ENCODE assay signal across 8 cellular contexts in the genomic region with DNA sequence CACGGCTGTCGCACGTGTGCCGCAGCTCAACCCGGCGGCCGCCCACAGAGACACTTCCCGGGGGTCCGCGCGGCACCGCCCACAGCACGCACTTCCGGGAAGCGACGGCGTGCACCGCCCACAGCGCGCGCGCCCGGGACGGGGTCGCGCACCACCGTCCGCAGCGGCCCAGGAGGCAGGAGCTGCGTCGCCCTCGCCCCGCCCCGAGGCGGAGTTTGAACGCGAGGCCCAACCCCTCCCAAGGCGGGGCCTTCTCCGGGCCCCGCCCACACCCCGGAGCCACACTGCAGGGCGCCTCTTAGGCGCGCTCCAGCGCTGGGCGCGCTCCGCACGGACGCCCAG.
DNase-seq lines count a peak whose midpoint lies in the region; ATAC-seq and TF ChIP-seq lines count a peak whose summit lies in the region.
"Not testable (repeated sequence)": the region's sequence is repeated elsewhere in the genome, so short reads cannot be mapped to it uniquely, and the experiment has no call there.

No MANE protein-coding gene starts in this region.

- H4K20me1 ChIP-seq in DOHH2 (ENCODE audit: control insufficient read depth, insufficient read depth, low read depth, low read length); osteoblast (ENCODE audit: insufficient read depth, low read length): not testable (repeated sequence)

- H3K9me2 ChIP-seq in DOHH2 (replicated peaks; ENCODE audit: control insufficient read depth, low read length) = not testable (repeated sequence)

- TF ChIP-seq CTCF in DOHH2 (IDR thresholded peaks at IDR 0.05; ENCODE audit: low read depth, low read length, poor library complexity, severe bottlenecking); ascending aorta (IDR thresholded peaks at IDR 0.05); osteoblast (IDR thresholded peaks at IDR 0.05; ENCODE audit: extremely low read depth, low read depth, low read length): not testable (repeated sequence)

- H3K4me3 ChIP-seq in DOHH2 (ENCODE audit: low read length) (peak overlapping the region; percentile 47; the same call in 1 of the 2 replicates), ascending aorta (peak overlapping the region; percentile 33 to 63), osteoblast (ENCODE audit: insufficient read depth, low read length) (peak overlapping the region; percentile 56)

- H3K27me3 ChIP-seq in DOHH2 (ENCODE audit: control insufficient read depth, low read length); ascending aorta; osteoblast (ENCODE audit: insufficient read depth, low read length): not testable (repeated sequence)

- H3K36me3 ChIP-seq in DOHH2 (ENCODE audit: control insufficient read depth, low read length); ascending aorta; osteoblast (ENCODE audit: insufficient read depth, low read length): not testable (repeated sequence)

- not testable (repeated sequence) for H3F3A ChIP-seq in DOHH2 (ENCODE audit: control insufficient read depth, insufficient read depth)

- not testable (repeated sequence) for H3K9me3 ChIP-seq in DOHH2 (ENCODE audit: control insufficient read depth, insufficient read depth, low read length); ascending aorta; osteoblast (ENCODE audit: low read depth, low read length)

- peak; percentile 79 for ATAC-seq in GM21786 (IDR thresholded peaks at IDR 0.05; ENCODE audit: unreplicated experiment)
- peak; percentile 96 for ATAC-seq in HG03565 (IDR thresholded peaks at IDR 0.05; ENCODE audit: unreplicated experiment)

- not testable (repeated sequence) for H3K27ac ChIP-seq in DOHH2 (ENCODE audit: low read depth, low read length); ascending aorta; osteoblast (ENCODE audit: low read depth, low read length)

- intact Hi-C loops in ascending aorta (cut with DNase I); cardiac septum (cut with DNase I): not testable (repeated sequence)

- not testable (repeated sequence) for H3K4me2 ChIP-seq in DOHH2 (ENCODE audit: low read length); osteoblast (ENCODE audit: insufficient read depth, low read length)

- H3K79me2 ChIP-seq in DOHH2 (ENCODE audit: control insufficient read depth, low read length); osteoblast (ENCODE audit: insufficient read depth, low read length): not testable (repeated sequence)

- H2AFZ ChIP-seq in osteoblast (ENCODE audit: low read length) = not testable (repeated sequence)

- not testable (repeated sequence) for H3K4me1 ChIP-seq in DOHH2 (ENCODE audit: control insufficient read depth, low read length); ascending aorta; osteoblast (ENCODE audit: insufficient read depth, low read length)

- peak; percentile 70 for DNase-seq in activated CD4-positive, CD25-positive, alpha-beta regulatory T cell treated with anti-CD3 and anti-CD28 coated beads, Interleukin-2, amount 50 U/mL, for 16 hours (ENCODE audit: low read depth, low spot score)
- DNase-seq in ascending aorta (ENCODE audit: low spot score in 2 of 2) = peak; percentile 28 to 92
- DNase-seq in cardiac septum (ENCODE audit: low spot score) = peak; percentile 95
- not testable (repeated sequence) for DNase-seq in osteoblast (ENCODE audit: insufficient read length, low spot score, missing footprints)
- DNase-seq in stimulated activated CD8-positive, alpha-beta memory T cell treated with anti-CD3 and anti-CD28 coated beads, Interleukin-4, amount 100 ng/mL, for 24 hours (ENCODE audit: low read depth) = peak; percentile 58
